Comparison of ENCODE assay signal across 8 cellular contexts in the genomic region with DNA sequence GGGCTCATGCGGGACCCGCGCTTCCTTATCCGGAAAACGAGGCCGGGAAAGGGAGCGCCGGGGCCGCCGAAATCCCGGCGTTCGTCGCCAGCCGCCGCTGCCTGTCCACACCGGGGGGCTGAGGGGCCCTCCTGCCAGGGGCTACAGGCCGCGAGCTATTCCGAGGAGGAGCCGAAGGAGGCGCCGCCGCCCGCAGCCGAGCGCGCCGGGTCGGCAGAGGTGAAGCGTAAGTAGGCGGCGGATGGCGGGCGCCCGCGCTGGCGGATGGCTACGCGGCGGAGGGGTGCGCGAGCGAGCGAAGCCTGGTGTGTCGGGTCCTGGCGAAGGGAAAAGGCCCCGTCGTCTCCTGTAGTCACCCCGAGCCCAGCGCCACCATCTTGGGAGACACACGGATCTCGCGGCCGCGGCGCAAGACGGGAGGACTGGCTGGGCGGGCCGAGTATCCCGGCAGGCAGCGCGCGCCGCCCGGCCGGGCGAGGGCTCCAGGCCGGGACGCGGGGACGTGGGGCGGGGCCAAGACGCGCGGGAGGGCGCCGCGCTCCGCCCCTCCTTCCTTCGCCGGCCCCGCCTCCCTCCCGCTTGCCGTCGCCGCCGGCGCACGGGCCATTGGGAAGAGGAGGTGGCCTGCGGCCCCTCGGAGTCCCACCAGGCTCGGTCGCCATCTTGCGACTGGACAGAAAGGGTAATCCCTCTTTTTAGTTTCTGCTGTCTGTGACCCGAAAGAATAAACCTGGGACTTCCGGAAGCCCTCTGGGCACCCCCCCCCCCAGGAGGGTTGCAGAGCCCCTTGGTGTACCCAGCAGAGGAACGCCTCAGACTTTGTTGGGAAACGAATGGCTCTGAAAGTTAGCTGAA. TPM values are rescaled to one million over a fixed set of nuclear protein-coding genes. Genes with fewer than 3 reads are reported as not detected.
DNase-seq lines count a peak whose midpoint lies in the region; ATAC-seq and TF ChIP-seq lines count a peak whose summit lies in the region.

A gene (minus strand): TSS at position 424 of the 855 bp plus-strand sequence. CDS start 29,917 bp downstream, outside the sequence.

- no peaks in the 10 kb centered on the region for H3K9me3 Mint-ChIP-seq in progenitor cell of endocrine pancreas (ENCODE audit: low read depth)

- H3K27ac ChIP-seq in left ventricle myocardium inferior (replicated peaks): peak within 1 kb of the TSS; percentile 99
- H3K27ac ChIP-seq in upper lobe of right lung: peak within 1 kb of the TSS; percentile 98

- H3K9me3 ChIP-seq in T-helper 17 cell (ENCODE audit: control insufficient read depth, low read length, poor library complexity, severe bottlenecking): no peaks in the 10 kb centered on the region
- H3K9me3 ChIP-seq in left ventricle myocardium inferior (replicated peaks): no peaks in the 10 kb centered on the region
- no peaks in the 10 kb centered on the region for H3K9me3 ChIP-seq in upper lobe of right lung

- peak; percentile 42 for TF ChIP-seq CTCF in left ventricle myocardium inferior (IDR thresholded peaks at IDR 0.05; ENCODE audit: borderline replicate concordance)
- TF ChIP-seq CTCF in progenitor cell of endocrine pancreas (IDR thresholded peaks at IDR 0.05; ENCODE audit: unreplicated experiment): no peak
- no peak for TF ChIP-seq CTCF in upper lobe of right lung (IDR thresholded peaks at IDR 0.05)

- DNase-seq in NCI-H146 (lab: John Stamatoyannopoulos, UW) (peak; percentile 88), T-helper 17 cell (peak; percentile 82 to 87 (median 83)), amygdala (lab: John Stamatoyannopoulos, UW) (peak; percentile 47 to 94 (median 84)), left ventricle myocardium inferior (peak; percentile 92), progenitor cell of endocrine pancreas (ENCODE audit: low spot score, unreplicated experiment) (peak; percentile 83), upper lobe of right lung (peak; percentile 96)

- H3K4me3 ChIP-seq in left ventricle myocardium inferior (peak within 1 kb of the TSS; percentile 95), upper lobe of right lung (peak within 1 kb of the TSS; percentile 96)

- peak within 1 kb of the TSS; percentile 93 for H3K4me3 Mint-ChIP-seq in T-helper 17 cell
- H3K4me3 Mint-ChIP-seq in progenitor cell of endocrine pancreas (ENCODE audit: low read depth): peak within 1 kb of the TSS; percentile 91

- H3K4me1 ChIP-seq in left ventricle myocardium inferior (peaks cover 56% of the 10 kb centered on the region), upper lobe of right lung (peaks cover 30% of the 10 kb centered on the region)

- ATAC-seq in GM18498 (IDR thresholded peaks at IDR 0.05; ENCODE audit: unreplicated experiment) (peak; percentile 88), HG02870 (IDR thresholded peaks at IDR 0.05; ENCODE audit: unreplicated experiment) (peak; percentile 84), T-helper 17 cell (peak; percentile 94), upper lobe of right lung (peak; percentile 99)

- H3K27me3 ChIP-seq in left ventricle myocardium inferior (ENCODE audit: low read depth): no peaks in the 10 kb centered on the region
- no peaks in the 10 kb centered on the region for H3K27me3 ChIP-seq in upper lobe of right lung

- H3K27ac Mint-ChIP-seq in T-helper 17 cell (peak within 1 kb of the TSS; percentile 88), progenitor cell of endocrine pancreas (peak within 1 kb of the TSS; percentile 99)

- intact Hi-C loops in left ventricle myocardium inferior (cut with micrococcal nuclease) (no loop called here), upper lobe of right lung (cut with DNase I) (no loop called here)

- no peaks in the 10 kb centered on the region for H3K36me3 ChIP-seq in left ventricle myocardium inferior
- H3K36me3 ChIP-seq in upper lobe of right lung: no peaks in the 10 kb centered on the region

- H3K36me3 Mint-ChIP-seq in T-helper 17 cell (ENCODE audit: low read depth) (no peaks in the 10 kb centered on the region), progenitor cell of endocrine pancreas (ENCODE audit: insufficient read depth) (peaks cover 2% of the 10 kb centered on the region)

- H3K4me1 Mint-ChIP-seq in T-helper 17 cell (peaks cover 22% of the 10 kb centered on the region), progenitor cell of endocrine pancreas (ENCODE audit: low read depth) (peaks cover 22% of the 10 kb centered on the region)

- H3K27me3 Mint-ChIP-seq in T-helper 17 cell (no peaks in the 10 kb centered on the region), progenitor cell of endocrine pancreas (no peaks in the 10 kb centered on the region)

RNA-seq across cellular contexts. Expression of the gene that starts here (rescaled TPM):
- total RNA-seq in T-helper 17 cell (100 to 1,000 TPM; 109 to 115 TPM), left ventricle myocardium inferior (122 TPM), progenitor cell of endocrine pancreas (118 and 126 TPM in 2 replicates), upper lobe of right lung (93.1 TPM)

Comparison
In these comparisons a context has a peak if more than half of its experiments do, and no peak if none do; other contexts are left out.
1. Peak in every context shown above with its lines: DNase-seq, ATAC-seq, H3K4me3 ChIP-seq and H3K27ac ChIP-seq.